In genomic region chrY:7518387-7518786, GRCh38 we compare ENCODE assay signal across 27 cellular contexts.
"Had no signal": no experiment of that assay in that cellular context is flagged by ENCODE, and none has a peak within 500 bp of the region (broad histone marks: within the 10 kb centered on the region; RNA-seq: fewer than 3 reads in every experiment).

No MANE protein-coding gene starts in this region.

- H3K27me3 ChIP-seq: colonic mucosa, dorsolateral prefrontal cortex, esophagus muscularis mucosa, esophagus squamous epithelium, gastrocnemius medialis, gastroesophageal sphincter, heart left ventricle, heart right ventricle had no signal

- FAIRE-seq: colon, endometrium, endothelial cell of umbilical vein, frontal cortex had no signal

- H3K36me3 ChIP-seq: colonic mucosa, esophagus muscularis mucosa, esophagus squamous epithelium, gastrocnemius medialis, gastroesophageal sphincter, heart left ventricle, heart right ventricle had no signal

- H3K27ac ChIP-seq: colonic mucosa, coronary artery, dorsolateral prefrontal cortex, epithelial cell of prostate, esophagus muscularis mucosa, esophagus squamous epithelium, gastrocnemius medialis, gastroesophageal sphincter, heart left ventricle, heart right ventricle had no signal

- ATAC-seq: effector memory CD8-positive, alpha-beta T cell; esophagus mucosa; gastrocnemius medialis; gastroesophageal sphincter; heart left ventricle; heart right ventricle had no signal

- H3K4me3 ChIP-seq: colonic mucosa, coronary artery, dorsolateral prefrontal cortex, esophagus muscularis mucosa, esophagus squamous epithelium, gastrocnemius medialis, gastroesophageal sphincter, heart left ventricle, heart right ventricle had no signal

- DNase-seq: colonic mucosa; cortex of kidney; dermis blood vessel endothelial cell; dorsolateral prefrontal cortex; effector CD4-positive, alpha-beta T cell; effector CD8-positive, alpha-beta T cell; effector memory CD4-positive, alpha-beta T cell; effector memory CD8-positive, alpha-beta T cell; endodermal cell; erythroblast; esophagus squamous epithelium; foreskin fibroblast; foreskin melanocyte; gastrocnemius medialis; glutamatergic neuron; head of caudate nucleus; heart left ventricle; heart right ventricle had no signal

- H3K9me3 ChIP-seq: colonic mucosa, esophagus muscularis mucosa, esophagus squamous epithelium, gastrocnemius medialis, gastroesophageal sphincter, heart left ventricle, heart right ventricle had no signal

- H3K4me1 ChIP-seq: colonic mucosa, esophagus muscularis mucosa, esophagus squamous epithelium, gastrocnemius medialis, gastroesophageal sphincter, heart left ventricle, heart right ventricle had no signal
